In the genomic region with DNA sequence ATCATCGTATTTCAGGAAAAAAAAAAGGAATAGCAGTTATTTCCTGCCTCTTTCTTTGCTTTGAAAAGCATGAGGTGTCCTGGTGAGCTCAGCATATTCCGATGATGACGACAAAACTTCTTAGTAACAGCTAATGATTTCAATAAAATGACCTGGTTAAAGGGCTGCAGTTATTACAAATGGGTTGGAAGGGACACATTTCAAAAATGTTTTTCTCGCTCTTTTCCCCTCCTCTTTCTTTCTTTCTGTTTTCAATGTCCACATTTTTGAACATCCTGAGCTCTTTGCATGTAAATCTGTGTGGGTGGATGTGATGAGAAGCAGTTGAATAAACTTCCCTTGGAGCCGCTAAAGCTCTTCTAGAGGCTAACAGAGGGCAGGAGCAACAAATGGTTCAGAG, we compare ENCODE assay signal across 2 cellular contexts.
TF ChIP-seq lines count a peak whose summit lies in the region.

No MANE protein-coding gene starts in this region.

TF ChIP-seq in WTC11, 78 proteins besides CTCF, POLR2A, EP300 and RAD21:
- no peak for TF ChIP-seq ZNF317 (CRISPR knock-in tag; IDR thresholded peaks at IDR 0.05; ENCODE audit: borderline replicate concordance, low read depth)
- no peak for TF ChIP-seq MYBL2 (CRISPR knock-in tag; IDR thresholded peaks at IDR 0.05)
- TF ChIP-seq CBFB (CRISPR knock-in tag; IDR thresholded peaks at IDR 0.05; ENCODE audit: low read depth), result no peak
- TF ChIP-seq EMX1 (CRISPR knock-in tag; IDR thresholded peaks at IDR 0.05), result no peak
- TF ChIP-seq ZNF423 (CRISPR knock-in tag; IDR thresholded peaks at IDR 0.05), result no peak
- no peak for TF ChIP-seq MXD4 (CRISPR knock-in tag; IDR thresholded peaks at IDR 0.05; ENCODE audit: borderline replicate concordance)
- no peak for TF ChIP-seq ZNF512 (CRISPR knock-in tag; IDR thresholded peaks at IDR 0.05; ENCODE audit: borderline replicate concordance)
- TF ChIP-seq, protein P1, sequence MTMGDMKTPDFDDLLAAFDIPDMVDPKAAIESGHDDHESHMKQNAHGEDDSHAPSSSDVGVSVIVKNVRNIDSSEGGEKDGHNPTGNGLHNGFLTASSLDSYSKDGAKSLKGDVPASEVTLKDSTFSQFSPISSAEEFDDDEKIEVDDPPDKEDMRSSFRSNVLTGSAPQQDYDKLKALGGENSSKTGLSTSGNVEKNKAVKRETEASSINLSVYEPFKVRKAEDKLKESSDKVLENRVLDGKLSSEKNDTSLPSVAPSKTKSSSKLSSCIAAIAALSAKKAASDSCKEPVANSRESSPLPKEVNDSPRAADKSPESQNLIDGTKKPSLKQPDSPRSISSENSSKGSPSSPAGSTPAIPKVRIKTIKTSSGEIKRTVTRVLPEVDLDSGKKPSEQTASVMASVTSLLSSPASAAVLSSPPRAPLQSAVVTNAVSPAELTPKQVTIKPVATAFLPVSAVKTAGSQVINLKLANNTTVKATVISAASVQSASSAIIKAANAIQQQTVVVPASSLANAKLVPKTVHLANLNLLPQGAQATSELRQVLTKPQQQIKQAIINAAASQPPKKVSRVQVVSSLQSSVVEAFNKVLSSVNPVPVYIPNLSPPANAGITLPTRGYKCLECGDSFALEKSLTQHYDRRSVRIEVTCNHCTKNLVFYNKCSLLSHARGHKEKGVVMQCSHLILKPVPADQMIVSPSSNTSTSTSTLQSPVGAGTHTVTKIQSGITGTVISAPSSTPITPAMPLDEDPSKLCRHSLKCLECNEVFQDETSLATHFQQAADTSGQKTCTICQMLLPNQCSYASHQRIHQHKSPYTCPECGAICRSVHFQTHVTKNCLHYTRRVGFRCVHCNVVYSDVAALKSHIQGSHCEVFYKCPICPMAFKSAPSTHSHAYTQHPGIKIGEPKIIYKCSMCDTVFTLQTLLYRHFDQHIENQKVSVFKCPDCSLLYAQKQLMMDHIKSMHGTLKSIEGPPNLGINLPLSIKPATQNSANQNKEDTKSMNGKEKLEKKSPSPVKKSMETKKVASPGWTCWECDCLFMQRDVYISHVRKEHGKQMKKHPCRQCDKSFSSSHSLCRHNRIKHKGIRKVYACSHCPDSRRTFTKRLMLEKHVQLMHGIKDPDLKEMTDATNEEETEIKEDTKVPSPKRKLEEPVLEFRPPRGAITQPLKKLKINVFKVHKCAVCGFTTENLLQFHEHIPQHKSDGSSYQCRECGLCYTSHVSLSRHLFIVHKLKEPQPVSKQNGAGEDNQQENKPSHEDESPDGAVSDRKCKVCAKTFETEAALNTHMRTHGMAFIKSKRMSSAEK (CRISPR knock-in tag; IDR thresholded peaks at IDR 0.05; ENCODE audit: borderline replicate concordance), result no peak
- TF ChIP-seq MAX (CRISPR knock-in tag; IDR thresholded peaks at IDR 0.05), result no peak
- no peak for TF ChIP-seq E2F5 (CRISPR knock-in tag; IDR thresholded peaks at IDR 0.05)
- TF ChIP-seq TEAD4 (CRISPR knock-in tag; IDR thresholded peaks at IDR 0.05), result no peak
- no peak for TF ChIP-seq CREM (CRISPR knock-in tag; IDR thresholded peaks at IDR 0.05)
- TF ChIP-seq GABPB1 (CRISPR knock-in tag; IDR thresholded peaks at IDR 0.05), result no peak
- no peak for TF ChIP-seq FOXJ3 (CRISPR knock-in tag; IDR thresholded peaks at IDR 0.05; ENCODE audit: borderline replicate concordance)
- no peak for TF ChIP-seq SMAD3 (CRISPR knock-in tag; IDR thresholded peaks at IDR 0.05; ENCODE audit: borderline replicate concordance)
- TF ChIP-seq ZNF121 (CRISPR knock-in tag; IDR thresholded peaks at IDR 0.05), result no peak

TF ChIP-seq in H1, 55 proteins besides CTCF, POLR2A, EP300 and RAD21:
- TF ChIP-seq NRF1 (IDR thresholded peaks at IDR 0.05; ENCODE audit: low read depth, low read length) (no peak), SRF (IDR thresholded peaks at IDR 0.05; ENCODE audit: low read depth, low read length) (no peak), USF2 (IDR thresholded peaks at IDR 0.05; ENCODE audit: low read length) (no peak), MAFK (IDR thresholded peaks at IDR 0.05; ENCODE audit: low read depth, low read length) (no peak), TCF12 (IDR thresholded peaks at IDR 0.05; ENCODE audit: low read depth, low read length) (no peak), ATF3 (IDR thresholded peaks at IDR 0.05; ENCODE audit: insufficient read depth, low read depth, low read length) (no peak), HDAC6 (IDR thresholded peaks at IDR 0.05; ENCODE audit: low read depth, low read length) (no peak), YY1 (IDR thresholded peaks at IDR 0.05; ENCODE audit: low read depth, low read length) (no peak), SP1 (IDR thresholded peaks at IDR 0.05; ENCODE audit: low read depth, low read length) (no peak), E2F6 (IDR thresholded peaks at IDR 0.05) (no peak), RXRA (IDR thresholded peaks at IDR 0.05; ENCODE audit: insufficient read depth, low read depth, low read length) (no peak), CBX5 (IDR thresholded peaks at IDR 0.05; ENCODE audit: low read depth, low read length) (no peak)
